ENCODE assay signal across 20 cellular contexts in the genomic region with DNA sequence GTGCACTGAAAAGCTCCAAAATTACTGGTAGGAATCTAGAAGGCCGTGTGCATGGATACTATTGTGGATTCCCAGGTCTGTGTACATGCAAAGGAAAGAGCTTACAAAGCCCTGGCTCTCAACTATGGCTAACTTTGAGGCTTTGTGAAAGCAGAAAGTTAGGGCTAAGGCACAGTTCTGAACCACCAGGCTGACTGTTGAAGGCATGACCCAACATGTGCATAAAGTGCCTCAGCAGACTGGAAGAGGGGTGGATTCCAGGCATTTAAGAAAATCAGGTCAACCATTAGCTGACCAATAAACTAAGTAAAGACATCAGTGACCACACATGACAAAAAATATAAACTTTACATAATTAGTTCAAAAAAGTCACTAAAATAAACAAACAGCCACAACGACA.
DNase-seq lines count a peak whose midpoint lies in the region; ATAC-seq, FAIRE-seq and TF ChIP-seq lines count a peak whose summit lies in the region.
"Had no signal": no experiment of that assay in that cellular context is flagged by ENCODE, and none has a peak within 500 bp of the region (broad histone marks: within the 10 kb centered on the region; RNA-seq: fewer than 3 reads in every experiment).

No MANE protein-coding gene starts in this region.

- H4K20me1 ChIP-seq in keratinocyte (ENCODE audit: control insufficient read depth, extremely low read depth, insufficient read depth, low read length): no peaks in the 10 kb centered on the region

- dilution Hi-C loops in keratinocyte (cut with MboI; ENCODE audit: extremely low pct_ligation_motif_present, low sequenced_read_pairs): no loop called here

- H3K27me3 Mint-ChIP-seq in brain: no peaks in the 10 kb centered on the region
- H3K27me3 Mint-ChIP-seq: CD4-positive, alpha-beta memory T cell; memory B cell had no signal

- H3K4me3 ChIP-seq in keratinocyte (ENCODE audit: control insufficient read depth in 2 of 3, extremely low read depth in 1 of 3, insufficient read depth in 2 of 3, low read depth in 1 of 3, low read length in 3 of 3) (no peak overlapping the region), suprapubic skin (no peak overlapping the region)
- H3K4me3 ChIP-seq: esophagus muscularis mucosa, HAP-1, PC-9, SJCRH30 had no signal

- H3K9ac ChIP-seq in keratinocyte (ENCODE audit: control insufficient read depth, extremely low read depth, insufficient read depth, low read length): no peak overlapping the region

- H3K9me3 Mint-ChIP-seq in brain: peaks cover 18 to 40% (median 32%) of the 10 kb centered on the region in 5 experiments
- peaks cover 8% of the 10 kb centered on the region for H3K9me3 Mint-ChIP-seq in stimulated activated effector memory CD8-positive, alpha-beta T cell treated with anti-CD3 and anti-CD28 coated beads, Interleukin-12 subunit alpha, Interleukin-12 subunit beta, amount 100 ng/mL, for 72 hours

- peaks cover 25% of the 10 kb centered on the region for H3K4me1 Mint-ChIP-seq in brain
- no peaks in the 10 kb centered on the region for H3K4me1 Mint-ChIP-seq in stimulated activated effector memory CD8-positive, alpha-beta T cell treated with anti-CD3 and anti-CD28 coated beads, Interleukin-12 subunit alpha, Interleukin-12 subunit beta, amount 100 ng/mL, for 72 hours
- H3K4me1 Mint-ChIP-seq: CD4-positive, alpha-beta memory T cell; memory B cell; natural killer cell had no signal

- no peaks in the 10 kb centered on the region for H3K9me1 ChIP-seq in keratinocyte (ENCODE audit: control insufficient read depth, extremely low read depth, insufficient read depth, low read length)

- peak overlapping the region; percentile 6 for H3K4me2 ChIP-seq in keratinocyte (ENCODE audit: control insufficient read depth, extremely low read depth, insufficient read depth, low read depth, low read length)
- H3K4me2 ChIP-seq: PC-9 had no signal

- H3K4me3 Mint-ChIP-seq in brain: no peak overlapping the region
- no peak overlapping the region for H3K4me3 Mint-ChIP-seq in stimulated activated effector memory CD8-positive, alpha-beta T cell treated with anti-CD3 and anti-CD28 coated beads, Interleukin-12 subunit alpha, Interleukin-12 subunit beta, amount 100 ng/mL, for 72 hours
- H3K4me3 Mint-ChIP-seq: CD4-positive, alpha-beta memory T cell; memory B cell; natural killer cell had no signal

- WGBS in suprapubic skin: 94% methylated on average over 2 of the region's 2 CpGs

- peak overlapping the region; percentile 51 for H3K27ac ChIP-seq in keratinocyte (ENCODE audit: control insufficient read depth, insufficient read depth, low read length)
- no peak overlapping the region for H3K27ac ChIP-seq in suprapubic skin
- H3K27ac ChIP-seq: esophagus muscularis mucosa, PC-9, SJCRH30 had no signal

- peaks cover 6% of the 10 kb centered on the region for H3K9me3 ChIP-seq in keratinocyte (ENCODE audit: control insufficient read depth, low read depth, low read length)
- H3K9me3 ChIP-seq in suprapubic skin: peaks cover 21% of the 10 kb centered on the region

- no peaks in the 10 kb centered on the region for H3K79me2 ChIP-seq in keratinocyte (ENCODE audit: control insufficient read depth, insufficient read depth, low read length)

- H3K36me3 Mint-ChIP-seq in brain: peaks cover 81% of the 10 kb centered on the region
- peaks cover 42% of the 10 kb centered on the region for H3K36me3 Mint-ChIP-seq in stimulated activated effector memory CD8-positive, alpha-beta T cell treated with anti-CD3 and anti-CD28 coated beads, Interleukin-12 subunit alpha, Interleukin-12 subunit beta, amount 100 ng/mL, for 72 hours

- no peak for TF ChIP-seq POLR2A in suprapubic skin (IDR thresholded peaks at IDR 0.05)

- H3K27ac Mint-ChIP-seq in brain: peak overlapping the region in 4 of 5 experiments; percentile 7 to 88 (median 70)
- H3K27ac Mint-ChIP-seq in stimulated activated effector memory CD8-positive, alpha-beta T cell treated with anti-CD3 and anti-CD28 coated beads, Interleukin-12 subunit alpha, Interleukin-12 subunit beta, amount 100 ng/mL, for 72 hours: peak overlapping the region; percentile 13
- H3K27ac Mint-ChIP-seq: CD4-positive, alpha-beta memory T cell; memory B cell; natural killer cell had no signal

- TF ChIP-seq EP300 in suprapubic skin (IDR thresholded peaks at IDR 0.05): no peak

- H3K4me1 ChIP-seq in keratinocyte (ENCODE audit: control insufficient read depth, extremely low read depth, insufficient read depth, low read length) (peaks cover 10% of the 10 kb centered on the region), suprapubic skin (no peaks in the 10 kb centered on the region)

- FAIRE-seq in keratinocyte (lab: Jason Lieb, UNC): peak; percentile 79
- FAIRE-seq: TTC549 had no signal

- DNase-seq in M059J (ENCODE audit: low read depth): peak; percentile 14
- DNase-seq in keratinocyte (ENCODE audit: low read depth, low spot score): no peak
- DNase-seq in stimulated activated effector memory CD8-positive, alpha-beta T cell treated with anti-CD3 and anti-CD28 coated beads, Interleukin-12 subunit alpha, Interleukin-12 subunit beta, amount 100 ng/mL, for 72 hours (ENCODE audit: low spot score in 2 of 2): no peak
- DNase-seq in NCI-H1048 (lab: John Stamatoyannopoulos, UW): no peak
- no peak for DNase-seq in suprapubic skin (ENCODE audit: low spot score in 2 of 2)
- no peak for DNase-seq in NCI-H2171 treated with DMSO at 0.1 percent for 48 hours (lab: John Stamatoyannopoulos, UW)
- DNase-seq: activated gamma-delta T cell treated with Interleukin-2 at 50 U/mL for 16 hours; activated T-cell treated with anti-CD3 and anti-CD28 coated beads, Interleukin-2, amount 50 U/mL, for 1 hour; CD4-positive, alpha-beta memory T cell; DMS153; effector CD4-positive, alpha-beta T cell; natural killer cell; PC-9; SJCRH30; T-helper 1 cell had no signal

- no peak for ATAC-seq in stimulated activated effector memory CD8-positive, alpha-beta T cell treated with anti-CD3 and anti-CD28 coated beads, Interleukin-12 subunit alpha, Interleukin-12 subunit beta, amount 100 ng/mL, for 72 hours
- ATAC-seq: natural killer cell had no signal

- no peak overlapping the region for H2AFZ ChIP-seq in keratinocyte (ENCODE audit: control insufficient read depth, low read length)
- H2AFZ ChIP-seq: PC-9 had no signal

- TF ChIP-seq CTCF in brain (conservative IDR thresholded peaks at IDR 0.05) (no peak), keratinocyte (optimal IDR thresholded peaks at IDR 0.05 in 1 of 3, IDR thresholded peaks at IDR 0.05 in 1 of 3, conservative IDR thresholded peaks at IDR 0.05 in 1 of 3; ENCODE audit: extremely low read depth in 1 of 3, insufficient read depth in 2 of 3, low read length in 3 of 3) (no peak), suprapubic skin (IDR thresholded peaks at IDR 0.05) (no peak)

- H3K36me3 ChIP-seq in keratinocyte (ENCODE audit: control insufficient read depth in 2 of 2, extremely low read depth in 1 of 2, insufficient read depth in 2 of 2, low read length in 2 of 2): peaks cover 2 to 4% of the 10 kb centered on the region in 2 experiments
- H3K36me3 ChIP-seq in suprapubic skin: peaks cover 45% of the 10 kb centered on the region
- H3K36me3 ChIP-seq: SJCRH30 had no signal

- H3K27me3 ChIP-seq in keratinocyte (ENCODE audit: control insufficient read depth, extremely low read depth, insufficient read depth, low read length): no peaks in the 10 kb centered on the region
- H3K27me3 ChIP-seq in suprapubic skin: no peaks in the 10 kb centered on the region
- H3K27me3 ChIP-seq: esophagus muscularis mucosa, SJCRH30 had no signal
